In the genomic region with DNA sequence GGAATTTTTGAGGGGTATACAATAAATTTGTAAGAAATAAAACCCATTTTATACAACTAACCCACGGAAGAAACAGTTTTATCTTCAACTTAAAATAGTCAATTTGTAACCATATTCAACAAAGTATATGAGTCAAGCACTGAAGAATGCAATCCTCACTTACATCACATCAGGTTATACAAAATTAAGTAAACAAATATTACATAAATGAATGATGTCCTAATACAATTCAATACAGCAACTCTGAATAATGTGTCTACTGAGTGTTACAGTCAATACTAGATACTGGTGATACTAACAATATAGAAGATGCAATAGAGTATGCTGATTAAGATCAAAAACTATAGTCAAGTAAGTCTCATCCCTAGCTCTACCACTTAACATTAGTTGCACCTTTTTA, we compare ENCODE assay signal across 19 cellular contexts.
"Had no signal": no experiment of that assay in that cellular context is flagged by ENCODE, and none has a peak within 500 bp of the region (broad histone marks: within the 10 kb centered on the region; RNA-seq: fewer than 3 reads in every experiment).

No MANE protein-coding gene starts in this region.

- H3K27ac Mint-ChIP-seq: activated B cell treated with CpG ODN at 0.5 μM for 24 hours; activated CD4-positive, alpha-beta memory T cell treated with anti-CD3 and anti-CD28 coated beads for 36 hours; activated naive CD8-positive, alpha-beta T cell; stimulated activated effector memory CD8-positive, alpha-beta T cell treated with anti-CD3 and anti-CD28 coated beads, Interleukin-12 subunit alpha, Interleukin-12 subunit beta, amount 100 ng/mL, for 72 hours had no signal

- H3K27me3 Mint-ChIP-seq: activated B cell treated with CpG ODN at 0.5 μM for 24 hours; activated CD4-positive, alpha-beta memory T cell treated with anti-CD3 and anti-CD28 coated beads for 36 hours; activated naive CD8-positive, alpha-beta T cell; central memory CD8-positive, alpha-beta T cell had no signal

- H3K4me3 ChIP-seq: body of pancreas, coronary artery, left ventricle myocardium inferior, psoas muscle, right lobe of liver, stomach, vagina had no signal

- DNase-seq: activated B cell treated with CpG ODN at 0.5 μM for 24 hours; activated CD4-positive, alpha-beta memory T cell treated with anti-CD3 and anti-CD28 coated beads for 36 hours; activated CD4-positive, alpha-beta T cell treated with anti-CD3 and anti-CD28 coated beads for 4 hours; amniotic stem cell; body of pancreas; foreskin melanocyte; left ventricle myocardium inferior; psoas muscle; right lobe of liver; stimulated activated CD4-positive, alpha-beta T cell treated with anti-CD3 and anti-CD28 coated beads, Interleukin-4, amount 100 ng/mL, for 24 hours; stomach; trophoblast cell had no signal

- H3K4me3 Mint-ChIP-seq: activated B cell treated with CpG ODN at 0.5 μM for 24 hours; activated CD4-positive, alpha-beta memory T cell treated with anti-CD3 and anti-CD28 coated beads for 36 hours; activated naive CD8-positive, alpha-beta T cell; central memory CD8-positive, alpha-beta T cell; stimulated activated effector memory CD8-positive, alpha-beta T cell treated with anti-CD3 and anti-CD28 coated beads, Interleukin-12 subunit alpha, Interleukin-12 subunit beta, amount 100 ng/mL, for 72 hours had no signal

- H3K27me3 ChIP-seq: body of pancreas, right lobe of liver, stomach, vagina had no signal

- H3K36me3 ChIP-seq: right lobe of liver, vagina had no signal

- ATAC-seq: body of pancreas; esophagus mucosa; psoas muscle; right lobe of liver; stimulated activated effector memory CD8-positive, alpha-beta T cell treated with anti-CD3 and anti-CD28 coated beads, Interleukin-12 subunit alpha, Interleukin-12 subunit beta, amount 100 ng/mL, for 72 hours had no signal

- H3K27ac ChIP-seq: body of pancreas, coronary artery, left ventricle myocardium inferior, psoas muscle, right lobe of liver, stomach, vagina had no signal

- H3K4me1 Mint-ChIP-seq: activated B cell treated with CpG ODN at 0.5 μM for 24 hours; central memory CD8-positive, alpha-beta T cell; stimulated activated effector memory CD8-positive, alpha-beta T cell treated with anti-CD3 and anti-CD28 coated beads, Interleukin-12 subunit alpha, Interleukin-12 subunit beta, amount 100 ng/mL, for 72 hours had no signal

- H3K9me3 ChIP-seq: body of pancreas, psoas muscle, right lobe of liver, stomach, vagina had no signal

- H3K9me3 Mint-ChIP-seq: central memory CD8-positive, alpha-beta T cell had no signal

- FAIRE-seq: endometrium had no signal

- H3K4me1 ChIP-seq: body of pancreas, left ventricle myocardium inferior, psoas muscle, right lobe of liver, stomach, vagina had no signal

- H3K36me3 Mint-ChIP-seq: stimulated activated effector memory CD8-positive, alpha-beta T cell treated with anti-CD3 and anti-CD28 coated beads, Interleukin-12 subunit alpha, Interleukin-12 subunit beta, amount 100 ng/mL, for 72 hours had no signal
